In genomic region chr9:98709968-98710965, GRCh38 we compare ENCODE assay signal across 1 cellular context.
TF ChIP-seq lines count a peak whose summit lies in the region.

No MANE protein-coding gene starts in this region.

TF ChIP-seq in K562, 482 proteins besides CTCF, POLR2A, EP300 and RAD21 (continued from another document):
- TF ChIP-seq AFF1 (IDR thresholded peaks at IDR 0.05; ENCODE audit: low read depth in 1 of 2, partially characterized antibody in 2 of 2) (peak in 1 of 2 experiments; percentile 55), EHMT2 (IDR thresholded peaks at IDR 0.05) (peak; percentile 96), ATF1 (CRISPR knock-in tag; IDR thresholded peaks at IDR 0.05) (no peak), ATF1 (tag; IDR thresholded peaks at IDR 0.05) (no peak), ZNF511 (CRISPR knock-in tag; IDR thresholded peaks at IDR 0.05) (0 out of 2 replicates have a peak, but pooled peaks have one; percentile 44), HDAC3 (IDR thresholded peaks at IDR 0.05; ENCODE audit: borderline replicate concordance, partially characterized antibody) (no peak), ZNF395 (CRISPR knock-in tag; IDR thresholded peaks at IDR 0.05) (0 out of 2 replicates have a peak, but pooled peaks have one; percentile 26), DEAF1 (CRISPR knock-in tag; IDR thresholded peaks at IDR 0.05) (no peak), STAG1 (CRISPR knock-in tag; IDR thresholded peaks at IDR 0.05; ENCODE audit: borderline replicate concordance) (0 out of 2 replicates have a peak, but pooled peaks have one; percentile 29), ZNF584 (CRISPR knock-in tag; IDR thresholded peaks at IDR 0.05; ENCODE audit: low read depth) (no peak), ZNF134 (CRISPR knock-in tag; conservative IDR thresholded peaks at IDR 0.05) (no peak), MEF2A (IDR thresholded peaks at IDR 0.05; ENCODE audit: control insufficient read depth, low read depth, low read length) (no peak), ATF3 (IDR thresholded peaks at IDR 0.05) (peak; percentile 39; the same call in 1 of the 2 replicates), ATF3 (CRISPR knock-in tag; conservative IDR thresholded peaks at IDR 0.05) (no peak), ILF3 (IDR thresholded peaks at IDR 0.05; ENCODE audit: borderline replicate concordance) (no peak), SIRT6 (IDR thresholded peaks at IDR 0.05; ENCODE audit: low read depth, low read length) (no peak)
